ENCODE assay signal across 1 cellular context in the genomic region with DNA sequence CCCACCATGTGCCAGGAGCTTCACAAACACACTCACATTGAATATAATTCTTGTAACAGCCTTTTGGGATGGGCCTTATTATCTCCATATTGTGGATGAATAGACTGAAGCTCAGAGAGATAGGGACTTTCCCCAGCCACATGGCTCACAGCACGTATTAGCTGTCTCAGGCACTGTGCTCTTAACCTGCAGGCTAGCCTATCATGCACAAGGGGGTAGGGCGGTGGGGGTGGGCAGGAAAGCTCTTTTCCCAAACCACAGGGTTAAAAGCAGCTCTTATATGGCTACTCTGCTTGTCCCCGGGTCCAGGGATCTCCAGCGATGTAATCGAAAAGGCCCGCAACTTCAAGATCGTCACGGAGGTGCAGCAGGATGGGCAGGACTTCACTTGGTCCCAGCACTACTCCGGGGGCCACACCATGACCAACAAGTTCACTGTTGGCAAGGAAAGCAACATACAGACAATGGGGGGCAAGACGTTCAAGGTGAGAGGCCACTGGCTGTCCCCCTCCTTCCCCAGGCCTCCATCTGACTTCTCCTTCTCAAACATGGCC.
A peak's percentile ranks its signal among the peaks of the same experiment; 100 is the strongest.
TF ChIP-seq lines count a peak whose summit lies in the region.

No MANE protein-coding gene starts in this region.

TF ChIP-seq in GM12878, 131 proteins besides CTCF, POLR2A, EP300 and RAD21 (continues in another document):
- TF ChIP-seq PML (IDR thresholded peaks at IDR 0.05; ENCODE audit: low read length) (no peak), MTA3 (IDR thresholded peaks at IDR 0.05; ENCODE audit: borderline replicate concordance, low read length) (no peak), BMI1 (IDR thresholded peaks at IDR 0.05; ENCODE audit: borderline replicate concordance) (no peak), STAT3 (IDR thresholded peaks at IDR 0.05; ENCODE audit: low read depth, low read length) (no peak), POLR2AphosphoS2 (IDR thresholded peaks at IDR 0.05; ENCODE audit: low read depth, low read length) (no peak), STAT1 (conservative IDR thresholded peaks at IDR 0.05) (no peak), ZBTB33 (IDR thresholded peaks at IDR 0.05) (no peak), MLLT1 (IDR thresholded peaks at IDR 0.05) (peak; percentile 93), DPF2 (IDR thresholded peaks at IDR 0.05) (no peak), NFYA (IDR thresholded peaks at IDR 0.05; ENCODE audit: borderline replicate concordance, low read depth, low read length) (no peak), SP1 (IDR thresholded peaks at IDR 0.05; ENCODE audit: low read depth, low read length) (no peak), TBL1XR1 (IDR thresholded peaks at IDR 0.05; ENCODE audit: low read depth, low read length) (no peak), CBX3 (IDR thresholded peaks at IDR 0.05; ENCODE audit: borderline replicate concordance, low read depth) (no peak), FOXK2 (IDR thresholded peaks at IDR 0.05) (no peak), YY1 (IDR thresholded peaks at IDR 0.05; ENCODE audit: low read depth, low read length) (no peak), RAD51 (IDR thresholded peaks at IDR 0.05) (peak; percentile 47; the same call in 1 of the 2 replicates), ZNF592 (IDR thresholded peaks at IDR 0.05) (0 out of 2 replicates have a peak, but pooled peaks have one; percentile 7), RELA (IDR thresholded peaks at IDR 0.05; ENCODE audit: borderline replicate concordance, partially characterized antibody) (peak; percentile 61), RB1 (IDR thresholded peaks at IDR 0.05; ENCODE audit: borderline replicate concordance) (no peak), SIN3A (IDR thresholded peaks at IDR 0.05; ENCODE audit: low read depth, low read length) (no peak), EZH2 (IDR thresholded peaks at IDR 0.05; ENCODE audit: borderline replicate concordance, control insufficient read depth, low read depth, low read length) (no peak), BRCA1 (IDR thresholded peaks at IDR 0.05; ENCODE audit: low read depth, low read length) (no peak), FOS (IDR thresholded peaks at IDR 0.05; ENCODE audit: borderline replicate concordance, extremely low read depth, insufficient read length) (no peak), YBX1 (IDR thresholded peaks at IDR 0.05) (no peak), TCF7 (IDR thresholded peaks at IDR 0.05; ENCODE audit: borderline replicate concordance) (no peak)
- TF ChIP-seq, protein P1, sequence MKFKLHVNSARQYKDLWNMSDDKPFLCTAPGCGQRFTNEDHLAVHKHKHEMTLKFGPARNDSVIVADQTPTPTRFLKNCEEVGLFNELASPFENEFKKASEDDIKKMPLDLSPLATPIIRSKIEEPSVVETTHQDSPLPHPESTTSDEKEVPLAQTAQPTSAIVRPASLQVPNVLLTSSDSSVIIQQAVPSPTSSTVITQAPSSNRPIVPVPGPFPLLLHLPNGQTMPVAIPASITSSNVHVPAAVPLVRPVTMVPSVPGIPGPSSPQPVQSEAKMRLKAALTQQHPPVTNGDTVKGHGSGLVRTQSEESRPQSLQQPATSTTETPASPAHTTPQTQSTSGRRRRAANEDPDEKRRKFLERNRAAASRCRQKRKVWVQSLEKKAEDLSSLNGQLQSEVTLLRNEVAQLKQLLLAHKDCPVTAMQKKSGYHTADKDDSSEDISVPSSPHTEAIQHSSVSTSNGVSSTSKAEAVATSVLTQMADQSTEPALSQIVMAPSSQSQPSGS (IDR thresholded peaks at IDR 0.05; ENCODE audit: low read length): no peak
- TF ChIP-seq, protein P2, sequence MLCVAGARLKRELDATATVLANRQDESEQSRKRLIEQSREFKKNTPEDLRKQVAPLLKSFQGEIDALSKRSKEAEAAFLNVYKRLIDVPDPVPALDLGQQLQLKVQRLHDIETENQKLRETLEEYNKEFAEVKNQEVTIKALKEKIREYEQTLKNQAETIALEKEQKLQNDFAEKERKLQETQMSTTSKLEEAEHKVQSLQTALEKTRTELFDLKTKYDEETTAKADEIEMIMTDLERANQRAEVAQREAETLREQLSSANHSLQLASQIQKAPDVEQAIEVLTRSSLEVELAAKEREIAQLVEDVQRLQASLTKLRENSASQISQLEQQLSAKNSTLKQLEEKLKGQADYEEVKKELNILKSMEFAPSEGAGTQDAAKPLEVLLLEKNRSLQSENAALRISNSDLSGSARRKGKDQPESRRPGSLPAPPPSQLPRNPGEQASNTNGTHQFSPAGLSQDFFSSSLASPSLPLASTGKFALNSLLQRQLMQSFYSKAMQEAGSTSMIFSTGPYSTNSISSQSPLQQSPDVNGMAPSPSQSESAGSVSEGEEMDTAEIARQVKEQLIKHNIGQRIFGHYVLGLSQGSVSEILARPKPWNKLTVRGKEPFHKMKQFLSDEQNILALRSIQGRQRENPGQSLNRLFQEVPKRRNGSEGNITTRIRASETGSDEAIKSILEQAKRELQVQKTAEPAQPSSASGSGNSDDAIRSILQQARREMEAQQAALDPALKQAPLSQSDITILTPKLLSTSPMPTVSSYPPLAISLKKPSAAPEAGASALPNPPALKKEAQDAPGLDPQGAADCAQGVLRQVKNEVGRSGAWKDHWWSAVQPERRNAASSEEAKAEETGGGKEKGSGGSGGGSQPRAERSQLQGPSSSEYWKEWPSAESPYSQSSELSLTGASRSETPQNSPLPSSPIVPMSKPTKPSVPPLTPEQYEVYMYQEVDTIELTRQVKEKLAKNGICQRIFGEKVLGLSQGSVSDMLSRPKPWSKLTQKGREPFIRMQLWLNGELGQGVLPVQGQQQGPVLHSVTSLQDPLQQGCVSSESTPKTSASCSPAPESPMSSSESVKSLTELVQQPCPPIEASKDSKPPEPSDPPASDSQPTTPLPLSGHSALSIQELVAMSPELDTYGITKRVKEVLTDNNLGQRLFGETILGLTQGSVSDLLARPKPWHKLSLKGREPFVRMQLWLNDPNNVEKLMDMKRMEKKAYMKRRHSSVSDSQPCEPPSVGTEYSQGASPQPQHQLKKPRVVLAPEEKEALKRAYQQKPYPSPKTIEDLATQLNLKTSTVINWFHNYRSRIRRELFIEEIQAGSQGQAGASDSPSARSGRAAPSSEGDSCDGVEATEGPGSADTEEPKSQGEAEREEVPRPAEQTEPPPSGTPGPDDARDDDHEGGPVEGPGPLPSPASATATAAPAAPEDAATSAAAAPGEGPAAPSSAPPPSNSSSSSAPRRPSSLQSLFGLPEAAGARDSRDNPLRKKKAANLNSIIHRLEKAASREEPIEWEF (IDR thresholded peaks at IDR 0.05; ENCODE audit: insufficient replicate concordance, low read depth, low read length): no peak
- TF ChIP-seq, protein P3, sequence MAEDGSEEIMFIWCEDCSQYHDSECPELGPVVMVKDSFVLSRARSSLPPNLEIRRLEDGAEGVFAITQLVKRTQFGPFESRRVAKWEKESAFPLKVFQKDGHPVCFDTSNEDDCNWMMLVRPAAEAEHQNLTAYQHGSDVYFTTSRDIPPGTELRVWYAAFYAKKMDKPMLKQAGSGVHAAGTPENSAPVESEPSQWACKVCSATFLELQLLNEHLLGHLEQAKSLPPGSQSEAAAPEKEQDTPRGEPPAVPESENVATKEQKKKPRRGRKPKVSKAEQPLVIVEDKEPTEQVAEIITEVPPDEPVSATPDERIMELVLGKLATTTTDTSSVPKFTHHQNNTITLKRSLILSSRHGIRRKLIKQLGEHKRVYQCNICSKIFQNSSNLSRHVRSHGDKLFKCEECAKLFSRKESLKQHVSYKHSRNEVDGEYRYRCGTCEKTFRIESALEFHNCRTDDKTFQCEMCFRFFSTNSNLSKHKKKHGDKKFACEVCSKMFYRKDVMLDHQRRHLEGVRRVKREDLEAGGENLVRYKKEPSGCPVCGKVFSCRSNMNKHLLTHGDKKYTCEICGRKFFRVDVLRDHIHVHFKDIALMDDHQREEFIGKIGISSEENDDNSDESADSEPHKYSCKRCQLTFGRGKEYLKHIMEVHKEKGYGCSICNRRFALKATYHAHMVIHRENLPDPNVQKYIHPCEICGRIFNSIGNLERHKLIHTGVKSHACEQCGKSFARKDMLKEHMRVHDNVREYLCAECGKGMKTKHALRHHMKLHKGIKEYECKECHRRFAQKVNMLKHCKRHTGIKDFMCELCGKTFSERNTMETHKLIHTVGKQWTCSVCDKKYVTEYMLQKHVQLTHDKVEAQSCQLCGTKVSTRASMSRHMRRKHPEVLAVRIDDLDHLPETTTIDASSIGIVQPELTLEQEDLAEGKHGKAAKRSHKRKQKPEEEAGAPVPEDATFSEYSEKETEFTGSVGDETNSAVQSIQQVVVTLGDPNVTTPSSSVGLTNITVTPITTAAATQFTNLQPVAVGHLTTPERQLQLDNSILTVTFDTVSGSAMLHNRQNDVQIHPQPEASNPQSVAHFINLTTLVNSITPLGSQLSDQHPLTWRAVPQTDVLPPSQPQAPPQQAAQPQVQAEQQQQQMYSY (CRISPR knock-in tag; IDR thresholded peaks at IDR 0.05): no peak
- TF ChIP-seq, protein P4, sequence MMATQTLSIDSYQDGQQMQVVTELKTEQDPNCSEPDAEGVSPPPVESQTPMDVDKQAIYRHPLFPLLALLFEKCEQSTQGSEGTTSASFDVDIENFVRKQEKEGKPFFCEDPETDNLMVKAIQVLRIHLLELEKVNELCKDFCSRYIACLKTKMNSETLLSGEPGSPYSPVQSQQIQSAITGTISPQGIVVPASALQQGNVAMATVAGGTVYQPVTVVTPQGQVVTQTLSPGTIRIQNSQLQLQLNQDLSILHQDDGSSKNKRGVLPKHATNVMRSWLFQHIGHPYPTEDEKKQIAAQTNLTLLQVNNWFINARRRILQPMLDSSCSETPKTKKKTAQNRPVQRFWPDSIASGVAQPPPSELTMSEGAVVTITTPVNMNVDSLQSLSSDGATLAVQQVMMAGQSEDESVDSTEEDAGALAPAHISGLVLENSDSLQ (IDR thresholded peaks at IDR 0.05): no peak
- TF ChIP-seq, protein P5, sequence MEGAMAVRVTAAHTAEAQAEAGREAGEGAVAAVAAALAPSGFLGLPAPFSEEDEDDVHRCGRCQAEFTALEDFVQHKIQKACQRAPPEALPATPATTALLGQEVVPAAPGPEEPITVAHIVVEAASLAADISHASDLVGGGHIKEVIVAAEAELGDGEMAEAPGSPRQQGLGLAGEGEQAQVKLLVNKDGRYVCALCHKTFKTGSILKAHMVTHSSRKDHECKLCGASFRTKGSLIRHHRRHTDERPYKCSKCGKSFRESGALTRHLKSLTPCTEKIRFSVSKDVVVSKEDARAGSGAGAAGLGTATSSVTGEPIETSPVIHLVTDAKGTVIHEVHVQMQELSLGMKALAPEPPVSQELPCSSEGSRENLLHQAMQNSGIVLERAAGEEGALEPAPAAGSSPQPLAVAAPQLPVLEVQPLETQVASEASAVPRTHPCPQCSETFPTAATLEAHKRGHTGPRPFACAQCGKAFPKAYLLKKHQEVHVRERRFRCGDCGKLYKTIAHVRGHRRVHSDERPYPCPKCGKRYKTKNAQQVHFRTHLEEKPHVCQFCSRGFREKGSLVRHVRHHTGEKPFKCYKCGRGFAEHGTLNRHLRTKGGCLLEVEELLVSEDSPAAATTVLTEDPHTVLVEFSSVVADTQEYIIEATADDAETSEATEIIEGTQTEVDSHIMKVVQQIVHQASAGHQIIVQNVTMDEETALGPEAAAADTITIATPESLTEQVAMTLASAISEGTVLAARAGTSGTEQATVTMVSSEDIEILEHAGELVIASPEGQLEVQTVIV (IDR thresholded peaks at IDR 0.05; ENCODE audit: borderline replicate concordance, partially characterized antibody): no peak
